In the genomic region with DNA sequence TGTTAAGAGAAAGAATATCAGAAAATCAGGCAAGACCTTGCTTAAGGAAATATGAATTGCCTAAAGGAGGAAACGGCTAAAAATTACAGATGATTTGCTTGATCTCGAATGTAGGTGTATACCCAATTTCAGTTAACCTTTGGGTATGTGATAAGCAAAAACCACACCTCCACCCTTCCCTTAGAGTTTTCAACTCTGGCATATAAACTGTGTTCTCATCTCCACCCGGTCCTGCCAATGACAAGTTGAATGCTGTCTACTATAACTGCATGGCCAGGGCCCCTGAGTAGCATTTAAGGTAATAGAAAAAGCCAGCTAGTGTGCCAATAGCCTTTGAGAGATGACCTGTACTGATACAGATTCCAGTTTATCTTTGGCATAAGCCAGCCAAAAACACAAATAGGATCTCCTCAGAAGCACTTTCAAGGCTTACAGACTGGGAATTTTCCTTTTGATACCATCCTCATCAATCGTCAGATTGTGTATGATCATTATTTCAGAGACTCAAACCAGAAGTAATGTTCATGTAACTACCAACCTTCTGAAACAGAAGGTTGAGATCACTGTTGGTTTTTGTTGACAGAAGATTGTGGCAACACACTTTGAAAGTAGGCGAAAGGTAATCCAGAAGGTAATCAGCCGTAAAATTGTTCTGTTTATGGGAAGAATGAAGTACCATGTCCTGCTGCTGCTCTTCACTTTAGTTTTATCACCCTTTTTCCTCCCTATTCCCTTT, we compare ENCODE assay signal across 18 cellular contexts.
DNase-seq lines count a peak whose midpoint lies in the region; ATAC-seq and TF ChIP-seq lines count a peak whose summit lies in the region.
"Had no signal": no experiment of that assay in that cellular context is flagged by ENCODE, and none has a peak within 500 bp of the region (broad histone marks: within the 10 kb centered on the region; RNA-seq: fewer than 3 reads in every experiment).

No MANE protein-coding gene starts in this region.

- ATAC-seq in left colon (peak; percentile 79), T-helper 17 cell (no peak), GM21390 (IDR thresholded peaks at IDR 0.05; ENCODE audit: unreplicated experiment) (no peak)
- no peak for ATAC-seq in activated CD8-positive, alpha-beta T cell treated with anti-CD3 and anti-CD28 coated beads, Interleukin-2, amount 10 ng/mL, durations not matched to agents 7 days and 5 days
- ATAC-seq: natural killer cell had no signal

- peak; percentile 49 for DNase-seq in NCI-H1092 treated with DMSO at 0.1 percent for 48 hours (lab: John Stamatoyannopoulos, UW)
- DNase-seq in NCI-H1092 (lab: John Stamatoyannopoulos, UW): no peak
- DNase-seq in NCI-H446 treated with DMSO at 0.1 percent for 48 hours (lab: John Stamatoyannopoulos, UW): peak; percentile 37
- no peak for DNase-seq in left colon
- DNase-seq in stomach: no peak
- DNase-seq in T-helper 17 cell: no peak
- DNase-seq in activated CD8-positive, alpha-beta T cell treated with anti-CD3 and anti-CD28 coated beads, Interleukin-2, amount 10 ng/mL, durations not matched to agents 7 days and 5 days: no peak
- DNase-seq: activated effector memory CD4-positive, alpha-beta T cell treated with Interleukin-2 at 50 U/mL for 16 hours; hypothalamus; left cardiac atrium; natural killer cell; NCI-H1048; right cardiac atrium; stimulated activated CD4-positive, alpha-beta T cell treated with anti-CD3 and anti-CD28 coated beads, Interleukin-4, amount 100 ng/mL, for 1 hour; upper lobe of left lung had no signal

- H3K4me1 ChIP-seq in stomach: peaks cover 0 to 24% (median 8%) of the 10 kb centered on the region in 4 donors

- H3K9me3 ChIP-seq in stomach: no peaks in the 10 kb centered on the region
- no peaks in the 10 kb centered on the region for H3K9me3 ChIP-seq in T-helper 17 cell (ENCODE audit: control insufficient read depth, low read length, poor library complexity, severe bottlenecking)
- H3K9me3 ChIP-seq: upper lobe of left lung had no signal

- H3K27me3 ChIP-seq in stomach: no peaks in the 10 kb centered on the region
- H3K27me3 ChIP-seq: upper lobe of left lung had no signal

- H3K36me3 Mint-ChIP-seq in T-helper 17 cell (ENCODE audit: low read depth): peaks cover 4% of the 10 kb centered on the region
- no peaks in the 10 kb centered on the region for H3K36me3 Mint-ChIP-seq in activated CD8-positive, alpha-beta T cell treated with anti-CD3 and anti-CD28 coated beads, Interleukin-2, amount 10 ng/mL, durations not matched to agents 7 days and 5 days (ENCODE audit: low read depth)
- H3K36me3 Mint-ChIP-seq: CD14-positive monocyte, natural killer cell had no signal

- intact Hi-C loops in left colon (cut with DNase I, micrococcal nuclease): no loop called here
- intact Hi-C loops in stomach (cut with DNase I; ENCODE audit: low total_unique reads): no loop called here

- H3K4me3 ChIP-seq in stomach: no peak overlapping the region
- H3K4me3 ChIP-seq: upper lobe of left lung had no signal

- no peaks in the 10 kb centered on the region for H3K9me3 Mint-ChIP-seq in activated CD8-positive, alpha-beta T cell treated with anti-CD3 and anti-CD28 coated beads, Interleukin-2, amount 10 ng/mL, durations not matched to agents 7 days and 5 days (ENCODE audit: insufficient read depth)
- H3K9me3 Mint-ChIP-seq: natural killer cell had no signal

- CTCF ChIA-PET in activated CD8-positive, alpha-beta T cell treated with anti-CD3 and anti-CD28 coated beads, Interleukin-2, amount 10 ng/mL, durations not matched to agents 7 days and 5 days (lab: Charles Lee): interaction anchor here (1.9 kb wide), 1 partner anchor 211 kb away, joined by 4 read pairs; a partner anchor contains a TSS

- H3K27ac ChIP-seq in stomach: peak overlapping the region in 3 of 5 donors; percentile 15 to 36 (median 23)
- H3K27ac ChIP-seq: 22Rv1, upper lobe of left lung had no signal

- H3K36me3 ChIP-seq in stomach: no peaks in the 10 kb centered on the region
- H3K36me3 ChIP-seq: upper lobe of left lung had no signal

- H3K4me1 Mint-ChIP-seq in T-helper 17 cell: no peaks in the 10 kb centered on the region
- no peaks in the 10 kb centered on the region for H3K4me1 Mint-ChIP-seq in activated CD8-positive, alpha-beta T cell treated with anti-CD3 and anti-CD28 coated beads, Interleukin-2, amount 10 ng/mL, durations not matched to agents 7 days and 5 days (ENCODE audit: low read depth)
- H3K4me1 Mint-ChIP-seq: CD14-positive monocyte, natural killer cell had no signal

- 40 to 65% (median 55%) methylated on average over 6 of the region's 6 CpGs for WGBS in stomach, 5 donors

- TF ChIP-seq POLR2A in stomach (IDR thresholded peaks at IDR 0.05): no peak

- no peak for TF ChIP-seq EP300 in stomach (IDR thresholded peaks at IDR 0.05)

- TF ChIP-seq CTCF in stomach (IDR thresholded peaks at IDR 0.05): no peak

- H3K27me3 Mint-ChIP-seq in T-helper 17 cell: peaks cover 68% of the 10 kb centered on the region
- H3K27me3 Mint-ChIP-seq in activated CD8-positive, alpha-beta T cell treated with anti-CD3 and anti-CD28 coated beads, Interleukin-2, amount 10 ng/mL, durations not matched to agents 7 days and 5 days (ENCODE audit: low read depth): peaks cover 20% of the 10 kb centered on the region

- H3K4me3 Mint-ChIP-seq in T-helper 17 cell: no peak overlapping the region
- no peak overlapping the region for H3K4me3 Mint-ChIP-seq in activated CD8-positive, alpha-beta T cell treated with anti-CD3 and anti-CD28 coated beads, Interleukin-2, amount 10 ng/mL, durations not matched to agents 7 days and 5 days
- H3K4me3 Mint-ChIP-seq: CD14-positive monocyte, natural killer cell had no signal

- no peak overlapping the region for H3K27ac Mint-ChIP-seq in T-helper 17 cell
- H3K27ac Mint-ChIP-seq in activated CD8-positive, alpha-beta T cell treated with anti-CD3 and anti-CD28 coated beads, Interleukin-2, amount 10 ng/mL, durations not matched to agents 7 days and 5 days: no peak overlapping the region
- H3K27ac Mint-ChIP-seq: CD14-positive monocyte, natural killer cell had no signal

- POLR2A ChIA-PET in activated CD8-positive, alpha-beta T cell treated with anti-CD3 and anti-CD28 coated beads, Interleukin-2, amount 10 ng/mL, durations not matched to agents 7 days and 5 days (lab: Charles Lee): no interaction called here

Comparison
In these comparisons a context has a peak if more than half of its experiments do, and no peak if none do; other contexts are left out.
1. DNase-seq: peak in NCI-H1092 treated with DMSO at 0.1 percent for 48 hours (single experiment) and NCI-H446 treated with DMSO at 0.1 percent for 48 hours (single experiment); none in NCI-H1092 (single experiment), left colon (0 of 2), stomach (single experiment), T-helper 17 cell (0 of 3) and activated CD8-positive, alpha-beta T cell treated with anti-CD3 and anti-CD28 coated beads, Interleukin-2, amount 10 ng/mL, durations not matched to agents 7 days and 5 days (single experiment).